In genomic region chr13:21979156-21979819, GRCh38 we compare ENCODE assay signal across 18 cellular contexts.
"Had no signal": no experiment of that assay in that cellular context is flagged by ENCODE, and none has a peak within 500 bp of the region (broad histone marks: within the 10 kb centered on the region; RNA-seq: fewer than 3 reads in every experiment).

No MANE protein-coding gene starts in this region.

- H3K4me1 ChIP-seq: ascending aorta, breast epithelium, right atrium auricular region, tibial nerve, uterus had no signal

- H3K36me3 ChIP-seq: ascending aorta, breast epithelium, right atrium auricular region, tibial nerve, uterus had no signal

- H3K27me3 ChIP-seq: ascending aorta, breast epithelium, right atrium auricular region, tibial nerve, uterus had no signal

- DNase-seq: activated naive CD4-positive, alpha-beta T cell treated with anti-CD3 and anti-CD28 coated beads for 36 hours; activated naive CD8-positive, alpha-beta T cell treated with anti-CD3 and anti-CD28 coated beads, Interleukin-2, amount 50 U/mL, for 24 hours; effector memory CD8-positive, alpha-beta T cell; foreskin melanocyte; mesendoderm; occipital lobe; stimulated activated CD4-positive, alpha-beta T cell treated with anti-CD3 and anti-CD28 coated beads, Interleukin-15, amount 100 ng/mL, for 24 hours; stimulated activated CD4-positive, alpha-beta T cell treated with anti-CD3 and anti-CD28 coated beads, Interleukin-4, amount 100 ng/mL, for 1 hour; stimulated activated naive B cell treated with anti-CD40 and anti-IgM and Interleukin-4, amounts not matched to agents 10 μg/mL and 1 μg/mL and 100 μg/mL, for 72 hours; uterus had no signal

- H3K27ac ChIP-seq: ascending aorta, breast epithelium, right atrium auricular region, skin epidermis, tibial nerve, uterus had no signal

- H3K4me1 Mint-ChIP-seq: activated naive CD8-positive, alpha-beta T cell treated with anti-CD3 and anti-CD28 coated beads, Interleukin-2, amount 50 U/mL, for 24 hours; activated T-helper 17 cell treated with anti-CD3 and anti-CD28 coated beads, Interleukin-2, amount 50 U/mL, for 72 hours; stimulated activated naive B cell treated with anti-CD40 and anti-IgM and Interleukin-4, amounts not matched to agents 10 μg/mL and 1 μg/mL and 100 μg/mL, for 72 hours had no signal

- H3K4me3 Mint-ChIP-seq: activated naive CD4-positive, alpha-beta T cell treated with anti-CD3 and anti-CD28 coated beads for 36 hours; activated naive CD8-positive, alpha-beta T cell treated with anti-CD3 and anti-CD28 coated beads, Interleukin-2, amount 50 U/mL, for 24 hours; activated T-helper 17 cell treated with anti-CD3 and anti-CD28 coated beads, Interleukin-2, amount 50 U/mL, for 72 hours; dendritic cell treated with granulocyte-macrophage colony-stimulating factor and Interleukin-4, amounts not matched to agents 40 ng/mL and 50 ng/mL, for 4 days; effector memory CD8-positive, alpha-beta T cell; natural killer cell treated with Interleukin-12 subunit alpha and Interleukin-12 subunit beta and Interleukin-15 and Interleukin-18, amount 100 ng/mL, for 72 hours; stimulated activated naive B cell treated with anti-CD40 and anti-IgM and Interleukin-4, amounts not matched to agents 10 μg/mL and 1 μg/mL and 100 μg/mL, for 72 hours had no signal

- H3K27ac Mint-ChIP-seq: activated naive CD4-positive, alpha-beta T cell treated with anti-CD3 and anti-CD28 coated beads for 36 hours; activated naive CD8-positive, alpha-beta T cell treated with anti-CD3 and anti-CD28 coated beads, Interleukin-2, amount 50 U/mL, for 24 hours; activated T-helper 17 cell treated with anti-CD3 and anti-CD28 coated beads, Interleukin-2, amount 50 U/mL, for 72 hours; dendritic cell treated with granulocyte-macrophage colony-stimulating factor and Interleukin-4, amounts not matched to agents 40 ng/mL and 50 ng/mL, for 4 days; effector memory CD8-positive, alpha-beta T cell; natural killer cell treated with Interleukin-12 subunit alpha and Interleukin-12 subunit beta and Interleukin-15 and Interleukin-18, amount 100 ng/mL, for 72 hours; stimulated activated naive B cell treated with anti-CD40 and anti-IgM and Interleukin-4, amounts not matched to agents 10 μg/mL and 1 μg/mL and 100 μg/mL, for 72 hours had no signal

- H3K9me3 Mint-ChIP-seq: activated naive CD4-positive, alpha-beta T cell treated with anti-CD3 and anti-CD28 coated beads for 36 hours; activated naive CD8-positive, alpha-beta T cell treated with anti-CD3 and anti-CD28 coated beads, Interleukin-2, amount 50 U/mL, for 24 hours; activated T-helper 17 cell treated with anti-CD3 and anti-CD28 coated beads, Interleukin-2, amount 50 U/mL, for 72 hours; dendritic cell treated with granulocyte-macrophage colony-stimulating factor and Interleukin-4, amounts not matched to agents 40 ng/mL and 50 ng/mL, for 4 days; effector memory CD8-positive, alpha-beta T cell; natural killer cell treated with Interleukin-12 subunit alpha and Interleukin-12 subunit beta and Interleukin-15 and Interleukin-18, amount 100 ng/mL, for 72 hours; stimulated activated naive B cell treated with anti-CD40 and anti-IgM and Interleukin-4, amounts not matched to agents 10 μg/mL and 1 μg/mL and 100 μg/mL, for 72 hours had no signal

- H3K36me3 Mint-ChIP-seq: natural killer cell treated with Interleukin-12 subunit alpha and Interleukin-12 subunit beta and Interleukin-15 and Interleukin-18, amount 100 ng/mL, for 72 hours; stimulated activated naive B cell treated with anti-CD40 and anti-IgM and Interleukin-4, amounts not matched to agents 10 μg/mL and 1 μg/mL and 100 μg/mL, for 72 hours had no signal

- H3K27me3 Mint-ChIP-seq: activated naive CD8-positive, alpha-beta T cell treated with anti-CD3 and anti-CD28 coated beads, Interleukin-2, amount 50 U/mL, for 24 hours; activated T-helper 17 cell treated with anti-CD3 and anti-CD28 coated beads, Interleukin-2, amount 50 U/mL, for 72 hours; dendritic cell treated with granulocyte-macrophage colony-stimulating factor and Interleukin-4, amounts not matched to agents 40 ng/mL and 50 ng/mL, for 4 days; effector memory CD8-positive, alpha-beta T cell; stimulated activated naive B cell treated with anti-CD40 and anti-IgM and Interleukin-4, amounts not matched to agents 10 μg/mL and 1 μg/mL and 100 μg/mL, for 72 hours had no signal

- H3K4me3 ChIP-seq: ascending aorta, breast epithelium, right atrium auricular region, skin epidermis, tibial nerve, uterus had no signal

- H3K9me3 ChIP-seq: ascending aorta, breast epithelium, right atrium auricular region, tibial nerve, uterus had no signal
